8 cellular contexts compared by ENCODE assay signal in the genomic region with DNA sequence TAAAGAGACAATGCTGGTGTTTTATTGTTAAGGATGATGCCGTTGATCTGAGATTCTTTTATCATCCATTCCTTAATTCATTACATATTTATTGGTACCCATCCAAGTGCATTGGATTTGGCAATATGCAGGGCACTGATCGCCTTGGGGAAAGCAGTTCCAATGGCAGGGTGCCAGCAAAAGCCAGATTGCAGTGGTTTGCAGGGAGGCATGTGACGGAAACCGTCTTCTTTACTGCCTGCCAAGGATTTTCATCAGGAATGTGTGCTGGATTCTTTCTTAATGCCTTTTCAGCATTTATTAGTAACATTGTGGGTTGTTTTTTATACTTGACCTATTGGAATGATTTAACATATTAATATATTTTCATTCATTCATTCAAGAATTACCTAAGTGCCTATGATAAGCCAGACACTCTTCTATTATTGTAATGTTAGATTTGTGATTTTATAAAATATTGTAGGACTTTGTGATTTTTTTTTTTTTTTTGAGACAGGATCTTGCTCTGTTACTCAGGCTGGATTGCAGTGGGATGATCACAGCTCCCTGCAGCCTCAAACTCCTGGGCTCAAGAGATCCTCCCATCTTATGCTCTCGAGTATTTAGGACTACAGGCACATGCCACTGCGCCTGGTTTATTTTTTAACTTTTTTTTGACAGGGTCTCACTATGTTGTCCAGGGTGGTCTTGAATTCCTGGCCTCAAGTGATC.
A peak's percentile ranks its signal among the peaks of the same experiment; 100 is the strongest.
DNase-seq lines count a peak whose midpoint lies in the region; ATAC-seq and TF ChIP-seq lines count a peak whose summit lies in the region.

No MANE protein-coding gene starts in this region.

- no peak overlapping the region for H3K4me3 Mint-ChIP-seq in type B pancreatic cell
- H3K4me3 Mint-ChIP-seq in Caco-2 (ENCODE audit: unreplicated experiment), result no peak overlapping the region

- TF ChIP-seq POLR2A in breast epithelium (IDR thresholded peaks at IDR 0.05) (no peak), right lobe of liver (IDR thresholded peaks at IDR 0.05) (no peak)

- TF ChIP-seq CTCF in AG04449 (IDR thresholded peaks at IDR 0.05; ENCODE audit: insufficient read depth, low read length, missing control alignments), result no peak
- no peak for TF ChIP-seq CTCF in breast epithelium (IDR thresholded peaks at IDR 0.05)
- TF ChIP-seq CTCF in right lobe of liver (IDR thresholded peaks at IDR 0.05), result no peak
- no peak for TF ChIP-seq CTCF in type B pancreatic cell (conservative IDR thresholded peaks at IDR 0.05)
- TF ChIP-seq CTCF in Caco-2 (IDR thresholded peaks at IDR 0.05; ENCODE audit: insufficient read depth in 1 of 2, low read depth in 1 of 2, low read length in 1 of 2, severe bottlenecking in 1 of 2, unreplicated experiment in 1 of 2), result no peak

- H3K27ac Mint-ChIP-seq in type B pancreatic cell (no peak overlapping the region), Caco-2 (ENCODE audit: unreplicated experiment) (no peak overlapping the region)

- H3K4me1 ChIP-seq in breast epithelium (peaks cover 0 to 8% of the 10 kb centered on the region in 2 donors), right lobe of liver (peaks cover 0 to 7% (median 3%) of the 10 kb centered on the region in 4 donors), Caco-2 (no peaks in the 10 kb centered on the region)

- H3K36me3 Mint-ChIP-seq in type B pancreatic cell, result no peaks in the 10 kb centered on the region
- no peaks in the 10 kb centered on the region for H3K36me3 Mint-ChIP-seq in Caco-2 (ENCODE audit: insufficient read depth, unreplicated experiment)

- DNase-seq in AG04449 (ENCODE audit: low read depth, low spot score), result peak; percentile 87
- peak; percentile 49 for DNase-seq in NCI-H1092 treated with DMSO at 0.1 percent for 48 hours (lab: John Stamatoyannopoulos, UW)
- peak; percentile 78 to 79 for DNase-seq in breast epithelium (ENCODE audit: low spot score in 2 of 2)
- DNase-seq in right lobe of liver, result peak; percentile 70 to 79 (median 75)
- no peak for DNase-seq in type B pancreatic cell (ENCODE audit: extremely low spot score, unreplicated experiment)
- DNase-seq in activated CD4-positive, alpha-beta T cell treated with anti-CD3 and anti-CD28 coated beads, Interleukin-2, amount 50 U/mL, for 1 hour, result no peak
- no peak for DNase-seq in Caco-2

- H3K9me3 Mint-ChIP-seq in type B pancreatic cell (no peaks in the 10 kb centered on the region), Caco-2 (ENCODE audit: unreplicated experiment) (no peaks in the 10 kb centered on the region)

- no peaks in the 10 kb centered on the region for H3K27me3 ChIP-seq in breast epithelium
- H3K27me3 ChIP-seq in right lobe of liver, result no peaks in the 10 kb centered on the region
- H3K27me3 ChIP-seq in Caco-2 (replicated peaks; ENCODE audit: control insufficient read depth, insufficient read depth, low read length), result no peaks in the 10 kb centered on the region

- H3K4me1 Mint-ChIP-seq in type B pancreatic cell (ENCODE audit: unreplicated experiment) (no peaks in the 10 kb centered on the region), Caco-2 (ENCODE audit: low read depth, unreplicated experiment) (no peaks in the 10 kb centered on the region)

- no peak overlapping the region for H3K4me3 ChIP-seq in AG04449 (ENCODE audit: low read depth, low read length)
- H3K4me3 ChIP-seq in breast epithelium, result no peak overlapping the region
- H3K4me3 ChIP-seq in right lobe of liver, result no peak overlapping the region
- no peak overlapping the region for H3K4me3 ChIP-seq in Caco-2 (ENCODE audit: low read depth, low read length)

- POLR2A ChIA-PET in AG04449 (lab: Yijun Ruan, JAX) (interaction anchor here (0.7 kb wide), 1 partner anchor 33 kb away, joined by 4 read pairs; no protein-coding TSS in a partner anchor), Caco-2 (lab: Charles Lee) (no interaction called here)

- WGBS in right lobe of liver (ENCODE audit: insufficient coverage, low coverage, low lambda C conversion rate, missing lambda C conversion rate), result 25% methylated on average over 6 of the region's 6 CpGs

- no TSS peak for BruUV-seq in Caco-2 (replicated peaks; lab: Mats Ljungman, UMichigan)

- H3K27ac ChIP-seq in breast epithelium (peak overlapping the region in 1 of 2 donors; percentile 14), right lobe of liver (no peak overlapping the region)

- peak; percentile 69 to 77 (median 70) for ATAC-seq in right lobe of liver
- ATAC-seq in GM19467 (IDR thresholded peaks at IDR 0.05; ENCODE audit: unreplicated experiment), result no peak

- intact Hi-C loops in breast epithelium (cut with DNase I; ENCODE audit: low total_unique reads) (no loop called here), right lobe of liver (cut with DNase I) (no loop called here), Caco-2 (cut with micrococcal nuclease; ENCODE audit: unreplicated experiment) (no loop called here)

- H3K36me3 ChIP-seq in breast epithelium (no peaks in the 10 kb centered on the region), right lobe of liver (no peaks in the 10 kb centered on the region), Caco-2 (ENCODE audit: control insufficient read depth, insufficient read depth, low read length) (no peaks in the 10 kb centered on the region)

- H3K9me3 ChIP-seq in breast epithelium, result no peaks in the 10 kb centered on the region
- no peaks in the 10 kb centered on the region for H3K9me3 ChIP-seq in right lobe of liver
- no peaks in the 10 kb centered on the region for H3K9me3 ChIP-seq in Caco-2

- CTCF ChIA-PET in AG04449 (lab: Yijun Ruan, JAX), result interaction anchor here (0.7 kb wide), 1 partner anchor 199 kb away, joined by 3 read pairs; no protein-coding TSS in a partner anchor
- CTCF ChIA-PET in Caco-2 (lab: Charles Lee), result interaction anchor here (0.6 kb wide), 1 partner anchor 43 kb away, joined by 4 read pairs; no protein-coding TSS in a partner anchor

- H3K27me3 Mint-ChIP-seq in type B pancreatic cell, result no peaks in the 10 kb centered on the region
- peaks cover 14% of the 10 kb centered on the region for H3K27me3 Mint-ChIP-seq in Caco-2 (ENCODE audit: insufficient read depth, unreplicated experiment)

Comparison
In these comparisons a context has a peak if more than half of its experiments do, and no peak if none do; other contexts are left out.
1. DNase-seq: peak in AG04449 (single experiment), NCI-H1092 treated with DMSO at 0.1 percent for 48 hours (single experiment), breast epithelium (2 of 2) and right lobe of liver (3 of 3); none in type B pancreatic cell (single experiment), activated CD4-positive, alpha-beta T cell treated with anti-CD3 and anti-CD28 coated beads, Interleukin-2, amount 50 U/mL, for 1 hour (single experiment) and Caco-2 (0 of 2).